12 cellular contexts compared by ENCODE assay signal in the genomic region with DNA sequence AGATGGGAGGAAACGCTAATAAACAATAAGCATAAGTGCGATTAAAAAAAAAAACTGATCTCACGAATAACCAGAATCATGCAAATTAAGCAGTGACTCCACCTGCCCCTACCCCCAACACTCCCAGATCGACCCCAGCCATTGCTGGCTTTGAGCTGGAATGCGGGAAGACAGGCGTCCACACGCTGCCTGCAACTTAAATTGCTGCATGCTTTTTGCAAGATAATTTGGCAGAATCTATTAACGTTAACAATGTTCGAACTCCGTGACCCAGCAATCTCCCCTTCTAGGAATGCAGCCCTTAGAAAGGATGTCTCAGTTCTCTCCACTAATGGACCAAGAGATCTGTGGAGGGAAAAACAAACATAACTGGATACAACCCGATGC. TPM values are rescaled to one million over a fixed set of nuclear protein-coding genes. Genes with fewer than 3 reads are reported as not detected.
DNase-seq lines count a peak whose midpoint lies in the region; ATAC-seq and TF ChIP-seq lines count a peak whose summit lies in the region.
"Had no signal": no experiment of that assay in that cellular context is flagged by ENCODE, and none has a peak within 500 bp of the region (broad histone marks: within the 10 kb centered on the region; RNA-seq: fewer than 3 reads in every experiment).

No MANE protein-coding gene starts in this region.

- H3K4me1 ChIP-seq in iPS-20b (ENCODE audit: insufficient read depth, low read length), result peaks cover 7% of the 10 kb centered on the region; the same call in 1 of the 2 replicates
- H3K4me1 ChIP-seq in thyroid gland, result peaks cover 39 to 47% of the 10 kb centered on the region in 2 donors

- H3K9ac ChIP-seq in iPS-20b (ENCODE audit: low read depth, low read length), result peak overlapping the region; percentile 40; the same call in 1 of the 2 replicates

- no peak for DNase-seq in activated T-cell treated with anti-CD3 and anti-CD28 coated beads, Interleukin-2, amount 50 U/mL, for 72 hours
- DNase-seq in activated T-cell treated with anti-CD3 and anti-CD28 coated beads for 4 hours (no peak), activated B cell treated with CpG ODN at 0.5 μM for 24 hours (no peak), substantia nigra (lab: John Stamatoyannopoulos, UW) (no peak), NCI-H2196 treated with DMSO at 0.1 percent for 48 hours (lab: John Stamatoyannopoulos, UW; ENCODE audit: unreplicated experiment) (no peak), thyroid gland (no peak)
- DNase-seq: activated CD4-positive, alpha-beta T cell treated with anti-CD3 and anti-CD28 coated beads, Interleukin-2, amount 50 U/mL, for 48 hours; NCI-H2029 had no signal

- H3K36me3 ChIP-seq in iPS-20b (ENCODE audit: insufficient read depth, low read depth, low read length) (peaks cover 20% of the 10 kb centered on the region), thyroid gland (no peaks in the 10 kb centered on the region)
- H3K36me3 ChIP-seq: right lobe of liver, upper lobe of left lung had no signal

- peaks cover 0 to 1% of the 10 kb centered on the region in 2 donors for H3K36me3 Mint-ChIP-seq in activated T-cell treated with anti-CD3 and anti-CD28 coated beads, Interleukin-2, amount 50 U/mL, for 72 hours (ENCODE audit: insufficient read depth in 2 of 2)
- no peaks in the 10 kb centered on the region for H3K36me3 Mint-ChIP-seq in activated B cell treated with CpG ODN at 0.5 μM for 24 hours (ENCODE audit: low read depth)

- POLR2A ChIA-PET in activated B cell treated with CpG ODN at 0.5 μM for 24 hours (lab: Charles Lee), result no interaction called here

- WGBS in thyroid gland, 2 donors, result 58 to 70% methylated on average over 11 of the region's 11 CpGs

- H3K27me3 ChIP-seq in iPS-20b (ENCODE audit: insufficient read depth, low read length), result peaks cover 28% of the 10 kb centered on the region
- no peaks in the 10 kb centered on the region for H3K27me3 ChIP-seq in thyroid gland

- no peaks in the 10 kb centered on the region for H3K9me3 Mint-ChIP-seq in activated T-cell treated with anti-CD3 and anti-CD28 coated beads, Interleukin-2, amount 50 U/mL, for 72 hours
- H3K9me3 Mint-ChIP-seq in activated B cell treated with CpG ODN at 0.5 μM for 24 hours, result no peaks in the 10 kb centered on the region

- TF ChIP-seq POLR2A in GM18505 (IDR thresholded peaks at IDR 0.05; ENCODE audit: borderline replicate concordance, extremely low read depth, insufficient read depth, insufficient read length) (no peak), thyroid gland (IDR thresholded peaks at IDR 0.05) (no peak)

- intact Hi-C loops in activated B cell treated with CpG ODN at 0.5 μM for 24 hours (cut with micrococcal nuclease) (loop anchor here (10.0 kb wide), 2 partner anchors 189 to 759 kb away; a partner anchor contains a TSS), thyroid gland (cut with DNase I) (no loop called here)

- TF ChIP-seq CTCF in activated B cell treated with CpG ODN at 0.5 μM for 24 hours (IDR thresholded peaks at IDR 0.05) (no peak), thyroid gland (IDR thresholded peaks at IDR 0.05) (no peak)

- H3K4me3 ChIP-seq in iPS-20b (ENCODE audit: low read length) (peak overlapping the region; percentile 54), thyroid gland (replicated peaks in 1 of 3) (no peak overlapping the region)

- no peak overlapping the region for H3K27ac Mint-ChIP-seq in activated T-cell treated with anti-CD3 and anti-CD28 coated beads, Interleukin-2, amount 50 U/mL, for 72 hours
- H3K27ac Mint-ChIP-seq in activated B cell treated with CpG ODN at 0.5 μM for 24 hours, result no peak overlapping the region

- H3K4me3 Mint-ChIP-seq in activated T-cell treated with anti-CD3 and anti-CD28 coated beads, Interleukin-2, amount 50 U/mL, for 72 hours, result peak overlapping the region; percentile 25 to 37
- peak overlapping the region; percentile 58 for H3K4me3 Mint-ChIP-seq in activated B cell treated with CpG ODN at 0.5 μM for 24 hours

- H3K9me3 ChIP-seq in iPS-20b (ENCODE audit: insufficient read depth, low read depth, low read length), result no peaks in the 10 kb centered on the region
- H3K9me3 ChIP-seq in thyroid gland, result no peaks in the 10 kb centered on the region
- H3K9me3 ChIP-seq: right lobe of liver, upper lobe of left lung had no signal

- no peak for ATAC-seq in activated T-cell treated with anti-CD3 and anti-CD28 coated beads, Interleukin-2, amount 50 U/mL, for 72 hours (replicated peaks in 1 of 2)
- ATAC-seq in activated B cell treated with CpG ODN at 0.5 μM for 24 hours (ENCODE audit: low read depth) (no peak), GM18505 (IDR thresholded peaks at IDR 0.05; ENCODE audit: unreplicated experiment) (no peak)
- ATAC-seq: right lobe of liver had no signal

- CTCF ChIA-PET in activated B cell treated with CpG ODN at 0.5 μM for 24 hours (lab: Charles Lee), result interaction anchor here (1.9 kb wide), 1 partner anchor 23 kb away, joined by 8 read pairs; no protein-coding TSS in a partner anchor

- H3K27ac ChIP-seq in iPS-20b (ENCODE audit: low read length), result no peak overlapping the region
- peak overlapping the region; percentile 45 for H3K27ac ChIP-seq in substantia nigra (ENCODE audit: low read depth, low read length, poor library complexity, severe bottlenecking)
- H3K27ac ChIP-seq in thyroid gland, result no peak overlapping the region
- H3K27ac ChIP-seq: right lobe of liver, upper lobe of left lung had no signal

- H3K27me3 Mint-ChIP-seq in activated T-cell treated with anti-CD3 and anti-CD28 coated beads, Interleukin-2, amount 50 U/mL, for 72 hours (ENCODE audit: low read depth), result no peaks in the 10 kb centered on the region
- no peaks in the 10 kb centered on the region for H3K27me3 Mint-ChIP-seq in activated B cell treated with CpG ODN at 0.5 μM for 24 hours

- H3K4me1 Mint-ChIP-seq in activated T-cell treated with anti-CD3 and anti-CD28 coated beads, Interleukin-2, amount 50 U/mL, for 72 hours (ENCODE audit: low read depth), result peaks cover 33% of the 10 kb centered on the region
- H3K4me1 Mint-ChIP-seq in activated B cell treated with CpG ODN at 0.5 μM for 24 hours, result peaks cover 49% of the 10 kb centered on the region

RNA-seq across cellular contexts. Expression of a gene that starts 0.9 kb away (rescaled TPM):
- 1 to 10 TPM; 7.0 to 9.5 TPM for total RNA-seq in activated T-cell treated with anti-CD3 and anti-CD28 coated beads, Interleukin-2, amount 50 U/mL, for 72 hours
- total RNA-seq in activated B cell treated with CpG ODN at 0.5 μM for 24 hours, result 8.6 and 12.0 TPM in 2 replicates
- 100 to 1,000 TPM; 190 to 373 (median 266) TPM for total RNA-seq in thyroid gland

RNA-seq across cellular contexts. Expression of a gene that starts 5.4 kb away (rescaled TPM):
- total RNA-seq in activated T-cell treated with anti-CD3 and anti-CD28 coated beads, Interleukin-2, amount 50 U/mL, for 72 hours, result 1 to 10 TPM; 6.3 to 8.4 TPM
- total RNA-seq in activated B cell treated with CpG ODN at 0.5 μM for 24 hours (19.4 and 21.8 TPM in 2 replicates), thyroid gland (10 to 100 TPM; 14.9 to 24.4 (median 21.3) TPM)

RNA-seq across cellular contexts. Expression of a gene that starts 38.9 kb away (rescaled TPM):
- total RNA-seq in activated T-cell treated with anti-CD3 and anti-CD28 coated beads, Interleukin-2, amount 50 U/mL, for 72 hours, result 10 to 100 TPM; 29.3 TPM
- total RNA-seq in activated B cell treated with CpG ODN at 0.5 μM for 24 hours, result 26.9 and 28.8 TPM in 2 replicates
- 10 to 100 TPM; 39.4 to 77.5 (median 44.4) TPM for total RNA-seq in thyroid gland

RNA-seq across cellular contexts. Expression of a gene that starts 39.2 kb away (rescaled TPM):
- 10 to 100 TPM; 40.0 to 47.8 TPM for total RNA-seq in activated T-cell treated with anti-CD3 and anti-CD28 coated beads, Interleukin-2, amount 50 U/mL, for 72 hours
- 28.4 and 28.8 TPM in 2 replicates for total RNA-seq in activated B cell treated with CpG ODN at 0.5 μM for 24 hours
- total RNA-seq in thyroid gland, result 10 to 100 TPM; 25.9 to 50.4 (median 33.6) TPM

Comparison
In these comparisons a context has a peak if more than half of its experiments do, and no peak if none do; other contexts are left out.
1. RNA of a gene that starts 0.9 kb away (total RNA-seq): 190 to 373 TPM in thyroid gland; 7.0 to 9.5 TPM in activated T-cell treated with anti-CD3 and anti-CD28 coated beads, Interleukin-2, amount 50 U/mL, for 72 hours and 8.6 to 12.0 TPM in activated B cell treated with CpG ODN at 0.5 μM for 24 hours; every median in the first group is over 10 times any median in the second.